17 cellular contexts compared by ENCODE assay signal in genomic region chr12:19937161-19937560, GRCh38.
"Had no signal": no experiment of that assay in that cellular context is flagged by ENCODE, and none has a peak within 500 bp of the region (broad histone marks: within the 10 kb centered on the region; RNA-seq: fewer than 3 reads in every experiment).

No MANE protein-coding gene starts in this region.

- H3K4me1 ChIP-seq: spleen, testis, tibial nerve, upper lobe of right lung had no signal

- DNase-seq: effector CD4-positive, alpha-beta T cell; endodermal cell; foreskin melanocyte; head of caudate nucleus; kidney glomerular epithelial cell; mucosa of descending colon; naive thymus-derived CD8-positive, alpha-beta T cell; posterior cingulate gyrus; spleen; stimulated activated CD4-positive, alpha-beta T cell treated with anti-CD3 and anti-CD28 coated beads, Interleukin-15, amount 100 ng/mL, for 24 hours; stimulated activated CD4-positive, alpha-beta T cell treated with anti-CD3 and anti-CD28 coated beads, Interleukin-1b, Interleukin-23, amount 100 ng/mL, for 48 hours; stimulated activated CD4-positive, alpha-beta T cell treated with anti-CD3 and anti-CD28 coated beads, Interleukin-4, amount 100 ng/mL, for 24 hours; testis; upper lobe of right lung had no signal

- H3K4me2 ChIP-seq: hepatocyte had no signal

- H3K36me3 ChIP-seq: neutrophil, spleen, tibial nerve, upper lobe of right lung had no signal

- H3K4me3 ChIP-seq: hepatocyte, mucosa of descending colon, spleen, testis, tibial nerve, upper lobe of right lung had no signal

- H3K27ac ChIP-seq: hepatocyte, neutrophil, spleen, testis, tibial nerve, upper lobe of right lung had no signal

- H3K27me3 ChIP-seq: hepatocyte, neutrophil, spleen, testis, tibial nerve, upper lobe of right lung had no signal

- H3K9me3 ChIP-seq: mucosa of descending colon, neutrophil, spleen, testis, tibial nerve, upper lobe of right lung had no signal

- H3K79me2 ChIP-seq: hepatocyte had no signal

- H2AFZ ChIP-seq: hepatocyte had no signal
